In the genomic region with DNA sequence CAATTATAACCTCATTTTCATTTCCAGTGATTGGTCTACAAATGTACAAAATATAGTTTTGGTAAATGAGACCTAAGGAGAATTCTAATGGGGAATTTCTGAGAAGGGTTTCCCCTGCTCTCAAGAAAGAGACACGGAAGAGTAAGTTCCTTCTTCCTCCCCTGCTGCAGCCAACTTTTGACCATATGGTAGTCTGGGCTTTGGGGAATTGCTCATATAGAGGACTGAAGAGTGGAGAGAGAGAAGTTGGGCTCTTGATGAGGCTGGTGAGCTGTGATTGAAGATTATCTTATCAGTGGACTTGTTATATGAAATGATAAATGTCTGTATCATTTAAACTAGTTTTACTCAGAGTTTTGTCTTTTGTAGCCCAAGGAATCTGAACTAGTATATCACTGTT, we compare ENCODE assay signal across 11 cellular contexts. TPM values are rescaled to one million over a fixed set of nuclear protein-coding genes. Genes with fewer than 3 reads are reported as not detected.
DNase-seq lines count a peak whose midpoint lies in the region; ATAC-seq and TF ChIP-seq lines count a peak whose summit lies in the region.
"Had no signal": no experiment of that assay in that cellular context is flagged by ENCODE, and none has a peak within 500 bp of the region (broad histone marks: within the 10 kb centered on the region; RNA-seq: fewer than 3 reads in every experiment).

No MANE protein-coding gene starts in this region.

- H3K4me2 ChIP-seq in OCI-LY1 (ENCODE audit: low read length), result peak overlapping the region; percentile 98

- no peaks in the 10 kb centered on the region for H3K9me2 ChIP-seq in OCI-LY1 (ENCODE audit: low read depth, low read length)

- H3K79me2 ChIP-seq in OCI-LY1 (ENCODE audit: insufficient read depth, low read length), result peaks cover 7% of the 10 kb centered on the region

- H3K4me3 Mint-ChIP-seq in CD8-positive, alpha-beta T cell, result peak overlapping the region; percentile 54
- H3K4me3 Mint-ChIP-seq in mesothelial cell of epicardium, result no peak overlapping the region

- H3K27me3 ChIP-seq in CD8-positive, alpha-beta T cell (ENCODE audit: insufficient read depth, low read length), result no peaks in the 10 kb centered on the region
- H3K27me3 ChIP-seq in OCI-LY1 (ENCODE audit: insufficient read depth, low read length), result no peaks in the 10 kb centered on the region
- H3K27me3 ChIP-seq: cardiac muscle cell, esophagus squamous epithelium had no signal

- no peak for ATAC-seq in CD8-positive, alpha-beta T cell
- ATAC-seq in HG02884 (IDR thresholded peaks at IDR 0.05; ENCODE audit: unreplicated experiment), result no peak
- no peak for ATAC-seq in HG03175 (IDR thresholded peaks at IDR 0.05; ENCODE audit: unreplicated experiment)
- ATAC-seq: SK-N-SH treated with all-trans-retinoic acid at 6 μM for 48 hours had no signal

- no peak for DNase-seq in CD8-positive, alpha-beta T cell
- DNase-seq in mesothelial cell of epicardium (ENCODE audit: low spot score in 2 of 2, unreplicated experiment in 2 of 2) (no peak), NCI-H1694 (lab: John Stamatoyannopoulos, UW) (no peak)
- DNase-seq: DMS79, esophagus squamous epithelium had no signal

- peak overlapping the region; percentile 86 for H3K27ac Mint-ChIP-seq in CD8-positive, alpha-beta T cell
- peak overlapping the region; percentile 34 for H3K27ac Mint-ChIP-seq in mesothelial cell of epicardium

- H3K4me3 ChIP-seq in CD8-positive, alpha-beta T cell (ENCODE audit: low read depth, low read length), result no peak overlapping the region
- H3K4me3 ChIP-seq in GM12875 (ENCODE audit: low read depth, low read length) (peak overlapping the region; percentile 37), OCI-LY1 (ENCODE audit: low read depth, low read length, poor library complexity, severe bottlenecking) (peak overlapping the region; percentile 81)
- H3K4me3 ChIP-seq: cardiac muscle cell, esophagus squamous epithelium had no signal

- 0 out of 2 replicates have a peak, but pooled peaks cover 6% of the 10 kb centered on the region for H3F3A ChIP-seq in OCI-LY1 (ENCODE audit: insufficient read depth, low read length)

- peaks cover 50% of the 10 kb centered on the region for H3K4me1 ChIP-seq in CD8-positive, alpha-beta T cell (ENCODE audit: insufficient read depth, low read length)
- peaks cover 60% of the 10 kb centered on the region for H3K4me1 ChIP-seq in OCI-LY1 (ENCODE audit: insufficient read depth, low read length, severe bottlenecking)

- H3K9me3 Mint-ChIP-seq in CD8-positive, alpha-beta T cell, result no peaks in the 10 kb centered on the region
- H3K9me3 Mint-ChIP-seq in mesothelial cell of epicardium, result no peaks in the 10 kb centered on the region

- CTCF ChIA-PET in CD8-positive, alpha-beta T cell (lab: Charles Lee), result interaction anchor here (1.5 to 2.2 kb wide), 2 partner anchors 14 to 63 kb away, joined by 3 to 7 read pairs; no protein-coding TSS in a partner anchor

- peaks cover 64% of the 10 kb centered on the region for H3K4me1 Mint-ChIP-seq in CD8-positive, alpha-beta T cell (ENCODE audit: low read depth)
- H3K4me1 Mint-ChIP-seq in mesothelial cell of epicardium, result peaks cover 47% of the 10 kb centered on the region

- no peaks in the 10 kb centered on the region for H3K27me3 Mint-ChIP-seq in CD8-positive, alpha-beta T cell (ENCODE audit: low read depth)
- no peaks in the 10 kb centered on the region for H3K27me3 Mint-ChIP-seq in mesothelial cell of epicardium (ENCODE audit: low read depth)

- peak overlapping the region; percentile 97 for H3K9ac ChIP-seq in OCI-LY1 (ENCODE audit: low read length)

- H2AFZ ChIP-seq in OCI-LY1 (ENCODE audit: low read length), result no peak overlapping the region

- POLR2A ChIA-PET in CD8-positive, alpha-beta T cell (lab: Charles Lee), result interaction anchor here (0.6 to 1.4 kb wide), 4 partner anchors 33 to 115 kb away, joined by 3 read pairs; no protein-coding TSS in a partner anchor

- H3K36me3 Mint-ChIP-seq in CD8-positive, alpha-beta T cell, result peaks cover 20% of the 10 kb centered on the region
- H3K36me3 Mint-ChIP-seq in mesothelial cell of epicardium, result no peaks in the 10 kb centered on the region

- H3K9me3 ChIP-seq in CD8-positive, alpha-beta T cell (ENCODE audit: low read length), result no peaks in the 10 kb centered on the region
- no peaks in the 10 kb centered on the region for H3K9me3 ChIP-seq in OCI-LY1 (ENCODE audit: low read length)
- H3K9me3 ChIP-seq: esophagus squamous epithelium had no signal

- no peak overlapping the region for H3K27ac ChIP-seq in CD8-positive, alpha-beta T cell (ENCODE audit: low read depth, low read length)
- H3K27ac ChIP-seq in OCI-LY1 (ENCODE audit: low read depth, low read length, poor library complexity, severe bottlenecking), result peak overlapping the region; percentile 99
- H3K27ac ChIP-seq: cardiac muscle cell, esophagus squamous epithelium had no signal

- H4K20me1 ChIP-seq in OCI-LY1 (ENCODE audit: insufficient read depth, low read length), result no peaks in the 10 kb centered on the region

- intact Hi-C loops in CD8-positive, alpha-beta T cell (cut with DNase I, micrococcal nuclease), result loop anchor here (5.0 to 10.0 kb wide), 6 partner anchors 34 to 1841 kb away; a partner anchor contains a TSS

- H3K36me3 ChIP-seq in CD8-positive, alpha-beta T cell (ENCODE audit: insufficient read depth, low read length), result no peaks in the 10 kb centered on the region
- no peaks in the 10 kb centered on the region for H3K36me3 ChIP-seq in OCI-LY1 (ENCODE audit: insufficient read depth, low read length)
- H3K36me3 ChIP-seq: cardiac muscle cell, esophagus squamous epithelium had no signal

- no peak for TF ChIP-seq CTCF in CD8-positive, alpha-beta T cell (IDR thresholded peaks at IDR 0.05)
- TF ChIP-seq CTCF in GM12875 (IDR thresholded peaks at IDR 0.05; ENCODE audit: borderline replicate concordance, insufficient read depth, low read depth, low read length), result no peak
- TF ChIP-seq CTCF in OCI-LY1 (IDR thresholded peaks at IDR 0.05; ENCODE audit: low read length), result no peak
- no peak for TF ChIP-seq CTCF in mesothelial cell of epicardium (IDR thresholded peaks at IDR 0.05; ENCODE audit: unreplicated experiment)

RNA-seq across cellular contexts. Expression of a gene that starts 4.3 kb away (rescaled TPM):
- 10 to 100 TPM; 49.5 to 49.6 TPM for total RNA-seq in CD8-positive, alpha-beta T cell
- total RNA-seq in mesothelial cell of epicardium, result 35.4 to 37.3 TPM (median 35.6 TPM) in 3 replicates

RNA-seq across cellular contexts. Expression of a gene that starts 55.3 kb away (rescaled TPM):
- 10 to 100 TPM; 46.5 to 49.9 TPM for total RNA-seq in CD8-positive, alpha-beta T cell
- 0.47 to 0.74 TPM (median 0.68 TPM) in 3 replicates for total RNA-seq in mesothelial cell of epicardium
- total RNA-seq: cardiac muscle cell had no signal

Comparison
In these comparisons a context has a peak if more than half of its experiments do, and no peak if none do; other contexts are left out.
1. RNA of a gene that starts 55.3 kb away (total RNA-seq): 46.5 to 49.9 TPM in CD8-positive, alpha-beta T cell; 0.47 to 0.74 TPM in mesothelial cell of epicardium; every median in the first group is over 10 times any median in the second.